Comparison of ENCODE assay signal across 1 cellular context in the genomic region with DNA sequence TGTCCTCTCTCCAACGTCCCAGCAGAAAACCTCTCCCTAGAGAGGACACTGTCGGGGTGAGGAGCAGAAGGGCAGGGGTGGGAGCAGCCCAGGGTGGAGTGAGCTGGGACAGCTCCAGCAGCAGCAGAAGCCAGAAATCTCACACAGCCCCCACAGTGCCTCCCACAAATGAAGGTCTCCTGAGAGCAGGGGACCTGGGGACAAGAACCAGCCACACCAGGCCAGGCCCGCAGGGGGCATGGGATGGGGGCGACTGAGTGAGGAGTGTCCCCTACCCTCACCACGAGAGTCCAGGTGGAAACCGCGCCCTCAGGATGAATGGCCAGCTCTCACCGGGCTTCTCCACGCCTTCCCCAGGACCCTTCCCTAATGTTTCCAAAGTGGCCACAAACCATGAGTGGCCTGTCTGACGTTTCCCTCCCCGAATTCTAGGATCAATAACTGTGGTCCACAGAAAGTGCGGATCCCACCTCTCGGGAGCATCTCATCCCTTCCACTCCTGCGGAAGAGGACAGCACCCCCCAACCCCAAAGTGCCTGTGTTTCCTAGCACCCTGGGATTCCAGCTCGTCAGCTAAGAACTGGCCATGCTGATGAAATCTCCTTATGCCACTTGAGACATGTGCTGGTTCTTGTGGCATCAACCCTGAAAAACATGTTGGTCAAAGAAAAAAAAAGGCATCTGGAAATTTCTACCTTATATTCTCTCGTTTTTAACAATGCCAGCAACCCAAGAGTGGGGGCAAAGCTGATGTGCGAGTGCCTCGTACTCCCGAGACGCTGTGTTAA.
TF ChIP-seq lines count a peak whose summit lies in the region.

No MANE protein-coding gene starts in this region.

TF ChIP-seq in SK-N-SH, 30 proteins besides CTCF, POLR2A, EP300 and RAD21 (continued from another document):
- no peak for TF ChIP-seq FOXM1 (IDR thresholded peaks at IDR 0.05; ENCODE audit: low read depth)
- TF ChIP-seq JUND (IDR thresholded peaks at IDR 0.05): no peak
